Comparison of ENCODE assay signal across 20 cellular contexts in the genomic region with DNA sequence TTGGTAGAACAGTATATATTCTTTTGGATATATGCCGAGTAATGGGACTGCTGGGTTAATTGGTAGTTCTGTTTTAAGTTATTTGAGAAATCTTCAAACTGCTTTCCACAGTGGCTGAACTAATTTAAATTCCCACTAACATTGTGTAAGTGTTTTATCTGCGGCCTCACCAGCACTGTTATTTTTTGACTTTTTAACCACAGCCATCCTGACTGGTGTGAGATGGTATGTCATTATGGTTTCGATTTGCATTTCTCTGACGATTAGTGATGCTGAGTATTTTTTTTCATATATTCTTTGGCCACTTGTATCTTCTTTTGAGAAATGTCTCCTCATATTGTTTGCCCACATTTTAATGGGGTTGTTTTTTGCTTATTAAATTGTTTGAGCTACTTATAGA.
"Had no signal": no experiment of that assay in that cellular context is flagged by ENCODE, and none has a peak within 500 bp of the region (broad histone marks: within the 10 kb centered on the region; RNA-seq: fewer than 3 reads in every experiment).

No MANE protein-coding gene starts in this region.

- H3K9me3 Mint-ChIP-seq: activated CD4-positive, alpha-beta memory T cell treated with anti-CD3 and anti-CD28 coated beads, Interleukin-2, amount 10 ng/mL, durations not matched to agents 7 days and 5 days; memory B cell had no signal

- H3K27ac Mint-ChIP-seq: activated CD4-positive, alpha-beta memory T cell treated with anti-CD3 and anti-CD28 coated beads, Interleukin-2, amount 10 ng/mL, durations not matched to agents 7 days and 5 days; activated CD8-positive, alpha-beta memory T cell treated with anti-CD3 and anti-CD28 coated beads, Interleukin-2, amount 10 ng/mL, durations not matched to agents 7 days and 5 days; immature natural killer cell; memory B cell; naive B cell; progenitor cell of endocrine pancreas had no signal

- ATAC-seq: activated CD8-positive, alpha-beta memory T cell treated with anti-CD3 and anti-CD28 coated beads, Interleukin-2, amount 10 ng/mL, durations not matched to agents 7 days and 5 days; mucosa of descending colon had no signal

- H3K27me3 Mint-ChIP-seq: activated CD4-positive, alpha-beta memory T cell treated with anti-CD3 and anti-CD28 coated beads, Interleukin-2, amount 10 ng/mL, durations not matched to agents 7 days and 5 days; activated CD8-positive, alpha-beta memory T cell treated with anti-CD3 and anti-CD28 coated beads, Interleukin-2, amount 10 ng/mL, durations not matched to agents 7 days and 5 days; memory B cell; naive B cell; progenitor cell of endocrine pancreas had no signal

- H3K4me1 Mint-ChIP-seq: activated CD4-positive, alpha-beta memory T cell treated with anti-CD3 and anti-CD28 coated beads, Interleukin-2, amount 10 ng/mL, durations not matched to agents 7 days and 5 days; activated CD8-positive, alpha-beta memory T cell treated with anti-CD3 and anti-CD28 coated beads, Interleukin-2, amount 10 ng/mL, durations not matched to agents 7 days and 5 days; immature natural killer cell; memory B cell; naive B cell; neural crest cell had no signal

- H3K4me3 Mint-ChIP-seq: activated CD4-positive, alpha-beta memory T cell treated with anti-CD3 and anti-CD28 coated beads, Interleukin-2, amount 10 ng/mL, durations not matched to agents 7 days and 5 days; activated CD8-positive, alpha-beta memory T cell treated with anti-CD3 and anti-CD28 coated beads, Interleukin-2, amount 10 ng/mL, durations not matched to agents 7 days and 5 days; immature natural killer cell; memory B cell; naive B cell; neural crest cell had no signal

- DNase-seq: activated CD4-positive, alpha-beta memory T cell treated with anti-CD3 and anti-CD28 coated beads, Interleukin-2, amount 10 ng/mL, durations not matched to agents 7 days and 5 days; activated CD8-positive, alpha-beta memory T cell treated with anti-CD3 and anti-CD28 coated beads, Interleukin-2, amount 10 ng/mL, durations not matched to agents 7 days and 5 days; activated naive CD4-positive, alpha-beta T cell treated with Interleukin-2 at 50 U/mL for 16 hours; anterior cingulate cortex; cerebellar nuclear complex; effector CD4-positive, alpha-beta T cell; immature natural killer cell; mucosa of descending colon; naive B cell; stimulated activated CD4-positive, alpha-beta T cell treated with anti-CD3 and anti-CD28 coated beads, Interleukin-12 subunit alpha, Interleukin-12 subunit beta, amount 100 ng/mL, for 4 hours; stimulated activated CD4-positive, alpha-beta T cell treated with anti-CD3 and anti-CD28 coated beads, Interleukin-1b, Interleukin-23, amount 100 ng/mL, for 48 hours; stimulated activated CD8-positive, alpha-beta memory T cell treated with anti-CD3 and anti-CD28 coated beads, Interleukin-4, amount 100 ng/mL, for 48 hours; stimulated activated naive CD4-positive, alpha-beta T cell; substantia nigra; tibial artery; uterus had no signal

- H3K36me3 Mint-ChIP-seq: activated CD8-positive, alpha-beta memory T cell treated with anti-CD3 and anti-CD28 coated beads, Interleukin-2, amount 10 ng/mL, durations not matched to agents 7 days and 5 days; immature natural killer cell; naive B cell had no signal

- H3K4me3 ChIP-seq: esophagus muscularis mucosa, mucosa of descending colon, tibial artery, uterus had no signal
